1 cellular context compared by ENCODE assay signal in the genomic region with DNA sequence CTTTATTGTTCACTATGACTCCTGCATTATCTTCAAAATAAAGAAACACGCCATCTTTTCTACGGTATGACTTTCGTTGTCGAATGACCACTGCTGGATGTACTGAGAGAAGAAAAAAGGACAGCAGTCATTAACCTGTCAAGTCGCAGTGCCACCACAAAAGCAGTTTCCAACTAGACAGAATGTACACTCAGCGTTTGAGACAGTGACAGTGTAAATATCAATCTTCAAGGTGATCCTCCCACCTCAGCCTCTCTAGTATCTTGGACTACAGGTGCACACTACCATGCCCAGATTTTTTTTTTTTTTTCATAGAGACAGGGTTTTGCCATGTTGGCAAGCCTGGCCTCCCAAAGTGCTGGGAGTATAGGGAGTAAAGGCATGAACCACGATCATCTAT.
TF ChIP-seq lines count a peak whose summit lies in the region.

No MANE protein-coding gene starts in this region.

TF ChIP-seq in A549, 52 proteins besides CTCF, POLR2A, EP300 and RAD21 (continued from another document):
- 0 out of 2 replicates have a peak, but pooled peaks have one; percentile 41 for TF ChIP-seq POLR2AphosphoS2 (conservative IDR thresholded peaks at IDR 0.05; ENCODE audit: low read length)
